In the genomic region with DNA sequence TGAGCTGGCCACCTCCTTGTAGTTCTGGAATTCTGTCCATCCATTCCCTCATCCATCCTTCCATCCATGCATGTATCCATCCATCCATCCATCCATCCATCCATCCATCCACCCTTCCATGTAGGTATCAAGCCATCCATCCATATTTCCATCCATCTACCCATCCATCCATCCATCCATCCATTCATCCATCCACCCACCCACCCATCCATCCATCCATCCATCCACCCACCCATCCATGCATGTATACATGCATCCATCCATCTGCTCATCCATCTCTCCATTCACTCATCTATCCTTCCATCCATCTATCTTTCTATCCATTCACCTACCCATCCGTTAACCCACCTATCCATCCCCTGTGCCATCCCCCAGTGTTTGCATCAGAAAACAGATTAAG, we compare ENCODE assay signal across 8 cellular contexts.
"Had no signal": no experiment of that assay in that cellular context is flagged by ENCODE, and none has a peak within 500 bp of the region (broad histone marks: within the 10 kb centered on the region; RNA-seq: fewer than 3 reads in every experiment).

No MANE protein-coding gene starts in this region.

- ATAC-seq: HepG2, K562 had no signal

- H3K27ac ChIP-seq: HL-60, KMS-11 had no signal

- H3K27ac Mint-ChIP-seq: IgD-negative memory B cell had no signal

- DNase-seq: IMR-90, KBM-7, KG1 had no signal

- H3K27me3 Mint-ChIP-seq: IgD-negative memory B cell had no signal

- H3K4me3 ChIP-seq: K562 had no signal

- H3K4me3 Mint-ChIP-seq: IgD-negative memory B cell had no signal
